Comparison of ENCODE assay signal across 10 cellular contexts in the genomic region with DNA sequence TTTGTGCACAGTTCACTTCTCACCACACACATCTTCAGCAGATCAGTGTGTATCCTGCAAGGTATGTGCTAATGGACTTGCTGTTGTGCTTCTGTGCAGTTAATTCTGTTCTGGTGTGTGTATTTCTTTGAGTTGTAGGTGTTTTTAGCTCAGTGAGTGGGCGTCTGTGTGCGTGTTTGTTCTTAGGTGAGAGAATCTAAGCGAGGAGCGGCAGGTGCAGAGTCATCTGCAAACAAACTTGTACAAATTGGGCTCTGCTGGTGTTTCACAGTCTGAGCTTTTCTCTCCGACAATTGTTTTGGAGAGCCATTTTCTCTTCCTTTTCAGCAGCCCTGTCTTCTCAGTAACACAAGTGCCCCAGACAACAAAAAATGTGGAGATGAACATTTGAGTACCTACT.
DNase-seq lines count a peak whose midpoint lies in the region; FAIRE-seq and TF ChIP-seq lines count a peak whose summit lies in the region.
"Had no signal": no experiment of that assay in that cellular context is flagged by ENCODE, and none has a peak within 500 bp of the region (broad histone marks: within the 10 kb centered on the region; RNA-seq: fewer than 3 reads in every experiment).

No MANE protein-coding gene starts in this region.

- FAIRE-seq in GM19239 (lab: Jason Lieb, UNC): no peak
- FAIRE-seq: A204.1 had no signal

- DNase-seq in NCI-H510A treated with DMSO at 0.1 percent for 48 hours (lab: John Stamatoyannopoulos, UW): peak; percentile 61
- no peak for DNase-seq in NCI-H510A (lab: John Stamatoyannopoulos, UW)
- peak; percentile 90 for DNase-seq in NCI-H187 treated with DMSO at 0.1 percent for 48 hours (lab: John Stamatoyannopoulos, UW)
- peak; percentile 29 for DNase-seq in superior temporal gyrus (ENCODE audit: extremely low spot score)
- no peak for DNase-seq in effector CD4-positive, alpha-beta T cell
- no peak for DNase-seq in effector CD8-positive, alpha-beta T cell (lab: John Stamatoyannopoulos, UW)
- no peak for DNase-seq in GM19239 (ENCODE audit: insufficient read length, low spot score)

- H3K27ac ChIP-seq in VCaP: peak overlapping the region; percentile 79
- H3K27ac ChIP-seq: upper lobe of left lung had no signal

- TF ChIP-seq CTCF in VCaP (conservative IDR thresholded peaks at IDR 0.05): no peak

Comparison
In these comparisons a context has a peak if more than half of its experiments do, and no peak if none do; other contexts are left out.
1. DNase-seq: peak in NCI-H510A treated with DMSO at 0.1 percent for 48 hours (single experiment), NCI-H187 treated with DMSO at 0.1 percent for 48 hours (single experiment) and superior temporal gyrus (single experiment); none in NCI-H510A (single experiment), effector CD4-positive, alpha-beta T cell (single experiment), effector CD8-positive, alpha-beta T cell (single experiment) and GM19239 (single experiment).